ENCODE assay signal across 4 cellular contexts in genomic region chr9:131846012-131846298, GRCh38.
DNase-seq lines count a peak whose midpoint lies in the region; ATAC-seq, FAIRE-seq and TF ChIP-seq lines count a peak whose summit lies in the region.
"Not testable (repeated sequence)": the region's sequence is repeated elsewhere in the genome, so short reads cannot be mapped to it uniquely, and the experiment has no call there.

No MANE protein-coding gene starts in this region.

- H3K4me1 ChIP-seq in K562 (replicated peaks in 1 of 2; ENCODE audit: control insufficient read depth in 2 of 2, insufficient read depth in 2 of 2, low read length in 2 of 2) = peaks cover 3 to 11% of the 10 kb centered on the region in 2 experiments; a peak in 3 of 5 replicates
- H3K4me1 ChIP-seq in HepG2 (ENCODE audit: insufficient read depth, low read length) = not testable (repeated sequence)

- not testable (repeated sequence) for H3K4me3 ChIP-seq in K562; HepG2 (replicated peaks in 1 of 3; ENCODE audit: insufficient read depth in 1 of 3, low read depth in 2 of 3, low read length in 3 of 3)

- H3K27me3 Mint-ChIP-seq in activated CD4-positive, alpha-beta T cell treated with anti-CD3 and anti-CD28 coated beads for 36 hours = not testable (repeated sequence)
- peaks cover 27% of the 10 kb centered on the region for H3K27me3 Mint-ChIP-seq in activated naive CD4-positive, alpha-beta T cell treated with anti-CD3 and anti-CD28 coated beads, Interleukin-2, amount 10 ng/mL, durations not matched to agents 7 days and 5 days

- not testable (repeated sequence) for H3K9me1 ChIP-seq in K562 (ENCODE audit: control insufficient read depth, insufficient read depth, low read length)

- not testable (repeated sequence) for H3K4me3 Mint-ChIP-seq in activated CD4-positive, alpha-beta T cell treated with anti-CD3 and anti-CD28 coated beads for 36 hours; activated naive CD4-positive, alpha-beta T cell treated with anti-CD3 and anti-CD28 coated beads, Interleukin-2, amount 10 ng/mL, durations not matched to agents 7 days and 5 days

- not testable (repeated sequence) for ATAC-seq in activated CD4-positive, alpha-beta T cell treated with anti-CD3 and anti-CD28 coated beads for 36 hours; K562; HepG2

- H3K36me3 Mint-ChIP-seq in activated CD4-positive, alpha-beta T cell treated with anti-CD3 and anti-CD28 coated beads for 36 hours (ENCODE audit: low read depth); activated naive CD4-positive, alpha-beta T cell treated with anti-CD3 and anti-CD28 coated beads, Interleukin-2, amount 10 ng/mL, durations not matched to agents 7 days and 5 days: not testable (repeated sequence)

- FAIRE-seq in K562 (lab: Jason Lieb, UNC); HepG2 (lab: Jason Lieb, UNC): not testable (repeated sequence)

- H3K9me3 Mint-ChIP-seq in activated CD4-positive, alpha-beta T cell treated with anti-CD3 and anti-CD28 coated beads for 36 hours (ENCODE audit: low read depth); activated naive CD4-positive, alpha-beta T cell treated with anti-CD3 and anti-CD28 coated beads, Interleukin-2, amount 10 ng/mL, durations not matched to agents 7 days and 5 days: not testable (repeated sequence)

- in situ Hi-C loops in K562 (cut with MboI); HepG2 (cut with HindIII; ENCODE audit: extremely low pct_ligation_motif_present, low pct_unique_long_range_greater_than_20kb): not testable (repeated sequence)

- H3K4me2 ChIP-seq in K562 (ENCODE audit: insufficient read depth, low read length) = not testable (repeated sequence)
- H3K4me2 ChIP-seq in HepG2 (ENCODE audit: low read depth, low read length) = peak overlapping the region; percentile 58; the same call in 1 of the 2 replicates

- not testable (repeated sequence) for H3K79me2 ChIP-seq in K562 (ENCODE audit: control insufficient read depth, insufficient read depth, low read length); HepG2 (ENCODE audit: insufficient read depth, low read length)

- intact Hi-C loops in activated CD4-positive, alpha-beta T cell treated with anti-CD3 and anti-CD28 coated beads for 36 hours (cut with DNase I, micrococcal nuclease); K562 (cut with micrococcal nuclease); HepG2 (cut with micrococcal nuclease; ENCODE audit: unreplicated experiment): not testable (repeated sequence)

- H4K20me1 ChIP-seq in K562 (replicated peaks; ENCODE audit: control insufficient read depth, insufficient read depth, low read length); HepG2 (ENCODE audit: insufficient read depth, low read length): not testable (repeated sequence)

- H3K9ac ChIP-seq in K562 (ENCODE audit: insufficient read depth in 1 of 2, low read depth in 2 of 2, low read length in 2 of 2); HepG2 (ENCODE audit: insufficient read depth, low read depth, low read length): not testable (repeated sequence)

- H3K27me3 ChIP-seq in K562 (ENCODE audit: control insufficient read depth in 2 of 2, insufficient read depth in 2 of 2, low read length in 2 of 2) (peaks cover 53 to 87% of the 10 kb centered on the region in 2 experiments), HepG2 (ENCODE audit: control insufficient read depth in 1 of 2, insufficient read depth in 2 of 2, low read length in 2 of 2) (peaks cover 5 to 53% of the 10 kb centered on the region in 2 experiments; a peak in 4 of 5 replicates)

- peak overlapping the region; percentile 53 for H3K27ac Mint-ChIP-seq in activated CD4-positive, alpha-beta T cell treated with anti-CD3 and anti-CD28 coated beads for 36 hours
- H3K27ac Mint-ChIP-seq in activated naive CD4-positive, alpha-beta T cell treated with anti-CD3 and anti-CD28 coated beads, Interleukin-2, amount 10 ng/mL, durations not matched to agents 7 days and 5 days = peak overlapping the region; percentile 77

- not testable (repeated sequence) for TF ChIP-seq RAD21 in K562 (CRISPR knock-in tag; conservative IDR thresholded peaks at IDR 0.05 in 1 of 2, IDR thresholded peaks at IDR 0.05 in 1 of 2); HepG2 (CRISPR knock-in tag; IDR thresholded peaks at IDR 0.05)

- not testable (repeated sequence) for H2AFZ ChIP-seq in K562 (ENCODE audit: low read depth, low read length); HepG2 (ENCODE audit: low read length)

- 11% methylated on average over 11 of the region's 11 CpGs for WGBS in K562 (ENCODE audit: insufficient coverage, low coverage, missing lambda C conversion rate)
- WGBS in HepG2 (ENCODE audit: low lambda C conversion rate) = 79% methylated on average over 11 of the region's 11 CpGs

- TF ChIP-seq POLR2A in K562 (conservative IDR thresholded peaks at IDR 0.05); HepG2 (IDR thresholded peaks at IDR 0.05; ENCODE audit: insufficient read depth in 1 of 2, low read depth in 2 of 2, low read length in 2 of 2): not testable (repeated sequence)

- DNase-seq in activated CD4-positive, alpha-beta T cell treated with anti-CD3 and anti-CD28 coated beads for 36 hours; activated naive CD4-positive, alpha-beta T cell treated with anti-CD3 and anti-CD28 coated beads, Interleukin-2, amount 10 ng/mL, durations not matched to agents 7 days and 5 days; K562 (ENCODE audit: extremely low read depth in 1 of 4, low spot score in 3 of 4); HepG2 (ENCODE audit: low spot score): not testable (repeated sequence)

- not testable (repeated sequence) for H3K27ac ChIP-seq in K562 (ENCODE audit: extremely low read depth, low read depth, low read length); HepG2 (ENCODE audit: extremely low read length, insufficient read depth, low read length)

- not testable (repeated sequence) for H3K36me3 ChIP-seq in K562 (ENCODE audit: control insufficient read depth, insufficient read depth, low read length); HepG2 (replicated peaks in 1 of 2; ENCODE audit: control insufficient read depth in 1 of 2, insufficient read depth in 2 of 2, low read length in 2 of 2)

- POLR2A ChIA-PET in activated CD4-positive, alpha-beta T cell treated with anti-CD3 and anti-CD28 coated beads for 36 hours (lab: Charles Lee); K562 (lab: Yijun Ruan, JAX); HepG2 (lab: Yijun Ruan, JAX): not testable (repeated sequence)

- BruUV-seq in K562 (replicated peaks; lab: Mats Ljungman, UMichigan); HepG2 (replicated peaks; lab: Mats Ljungman, UMichigan): not testable (repeated sequence)

- not testable (repeated sequence) for H3K9me3 ChIP-seq in K562 (replicated peaks; ENCODE audit: control insufficient read depth, insufficient read depth, low read depth, low read length); HepG2 (ENCODE audit: low read length)

- H3K4me1 Mint-ChIP-seq in activated CD4-positive, alpha-beta T cell treated with anti-CD3 and anti-CD28 coated beads for 36 hours; activated naive CD4-positive, alpha-beta T cell treated with anti-CD3 and anti-CD28 coated beads, Interleukin-2, amount 10 ng/mL, durations not matched to agents 7 days and 5 days: not testable (repeated sequence)

- not testable (repeated sequence) for TF ChIP-seq CTCF in K562 (IDR thresholded peaks at IDR 0.05 in 2 of 3, conservative IDR thresholded peaks at IDR 0.05 in 1 of 3; ENCODE audit: insufficient read depth in 2 of 3, low read depth in 1 of 3, low read length in 3 of 3); HepG2 (CRISPR knock-in tag; IDR thresholded peaks at IDR 0.05)

- not testable (repeated sequence) for TF ChIP-seq EP300 in K562 (IDR thresholded peaks at IDR 0.05; ENCODE audit: low read length); HepG2 (IDR thresholded peaks at IDR 0.05; ENCODE audit: low read depth in 2 of 2, low read length in 2 of 2); HepG2 (CRISPR knock-in tag; IDR thresholded peaks at IDR 0.05; ENCODE audit: borderline replicate concordance)

- CTCF ChIA-PET in activated CD4-positive, alpha-beta T cell treated with anti-CD3 and anti-CD28 coated beads for 36 hours (lab: Charles Lee) = interaction anchor here (0.9 kb wide), 1 partner anchor 390 kb away, joined by 3 read pairs; no protein-coding TSS in a partner anchor
- CTCF ChIA-PET in activated naive CD4-positive, alpha-beta T cell treated with anti-CD3 and anti-CD28 coated beads, Interleukin-2, amount 10 ng/mL, durations not matched to agents 7 days and 5 days (lab: Charles Lee); K562 (lab: Yijun Ruan, JAX; ENCODE audit: low intra/inter-chr PET ratio); HepG2 (lab: Yijun Ruan, JAX; ENCODE audit: low intra/inter-chr PET ratio, low total read pairs): not testable (repeated sequence)

TF ChIP-seq in K562, 482 proteins besides CTCF, POLR2A, EP300 and RAD21:
- TF ChIP-seq CEBPG (CRISPR knock-in tag; IDR thresholded peaks at IDR 0.05) = not testable (repeated sequence)
- peak in 1 of 2 experiments; percentile 70; a peak in 2 of 4 replicates for TF ChIP-seq CEBPG (tag; conservative IDR thresholded peaks at IDR 0.05 in 1 of 2, IDR thresholded peaks at IDR 0.05 in 1 of 2)
- peak; percentile 75 for TF ChIP-seq CEBPB (tag; IDR thresholded peaks at IDR 0.05)
